Comparison of ENCODE assay signal across 8 cellular contexts in genomic region chr14:30558362-30558674, GRCh38. TPM values are rescaled to one million over a fixed set of nuclear protein-coding genes. Genes with fewer than 3 reads are reported as not detected.
A peak's percentile ranks its signal among the peaks of the same experiment; 100 is the strongest.
DNase-seq lines count a peak whose midpoint lies in the region; ATAC-seq and TF ChIP-seq lines count a peak whose summit lies in the region.

No MANE protein-coding gene starts in this region.

- ATAC-seq in WTC11 = no peak
- no peak for ATAC-seq in HG03039 (IDR thresholded peaks at IDR 0.05; ENCODE audit: unreplicated experiment)
- no peak for ATAC-seq in HG02642 (IDR thresholded peaks at IDR 0.05; ENCODE audit: poor library complexity, unreplicated experiment)
- ATAC-seq in GM18502 (IDR thresholded peaks at IDR 0.05; ENCODE audit: poor library complexity, unreplicated experiment) = no peak

- H3K9me3 ChIP-seq in skeletal muscle tissue (ENCODE audit: control insufficient read depth in 3 of 3, low read length in 3 of 3) = no peaks in the 10 kb centered on the region

- TF ChIP-seq CTCF in WTC11 (IDR thresholded peaks at IDR 0.05) (no peak), glutamatergic neuron (IDR thresholded peaks at IDR 0.05; ENCODE audit: partially characterized antibody, unreplicated experiment) (no peak)

- no peaks in the 10 kb centered on the region for H3K27me3 ChIP-seq in H7 (ENCODE audit: control insufficient read depth, insufficient read depth, low read length)
- no peaks in the 10 kb centered on the region for H3K27me3 ChIP-seq in skeletal muscle tissue (ENCODE audit: control insufficient read depth in 3 of 3, insufficient read depth in 3 of 3, low read length in 3 of 3)

- H3K9me3 Mint-ChIP-seq in WTC11 (no peaks in the 10 kb centered on the region), glutamatergic neuron (ENCODE audit: unreplicated experiment) (no peaks in the 10 kb centered on the region)

- H3K4me1 ChIP-seq in skeletal muscle tissue (ENCODE audit: control insufficient read depth in 3 of 3, insufficient read depth in 3 of 3, low read length in 3 of 3) = peaks cover 4 to 12% (median 7%) of the 10 kb centered on the region in 3 donors

- H3K4me3 ChIP-seq in H7 (ENCODE audit: insufficient read depth, low read depth, low read length) = peak overlapping the region; percentile 91
- peak overlapping the region; percentile 89 to 98 (median 96) for H3K4me3 ChIP-seq in skeletal muscle tissue (ENCODE audit: low read length in 3 of 3)

- peak overlapping the region; percentile 73 for H3K27ac ChIP-seq in skeletal muscle tissue (ENCODE audit: low read depth, low read length)

- peak overlapping the region; percentile 96 for H3K27ac Mint-ChIP-seq in WTC11
- H3K27ac Mint-ChIP-seq in glutamatergic neuron (ENCODE audit: unreplicated experiment) = peak overlapping the region; percentile 89

- H3K4me3 Mint-ChIP-seq in WTC11 (peak overlapping the region; percentile 99), glutamatergic neuron (ENCODE audit: unreplicated experiment) (peak overlapping the region; percentile 99)

- peak overlapping the region; percentile 85 to 93 (median 89) for H3K9ac ChIP-seq in skeletal muscle tissue (ENCODE audit: low read depth in 1 of 3, low read length in 3 of 3)

- H3K36me3 Mint-ChIP-seq in WTC11 (peaks cover 16% of the 10 kb centered on the region), glutamatergic neuron (ENCODE audit: unreplicated experiment) (no peaks in the 10 kb centered on the region)

- POLR2A ChIA-PET in WTC11 (lab: Charles Lee) = no interaction called here

- DNase-seq in H7 (no peak), WTC11 (ENCODE audit: low spot score) (no peak), glutamatergic neuron (no peak), NCI-H128 (lab: John Stamatoyannopoulos, UW; ENCODE audit: unreplicated experiment) (no peak)

- H3K4me1 Mint-ChIP-seq in WTC11 (peaks cover 32% of the 10 kb centered on the region), glutamatergic neuron (ENCODE audit: low read depth, unreplicated experiment) (peaks cover 12% of the 10 kb centered on the region)

- H3K27me3 Mint-ChIP-seq in WTC11 (ENCODE audit: low read depth) = peaks cover 3% of the 10 kb centered on the region; the same call in 1 of the 2 replicates
- peaks cover 2% of the 10 kb centered on the region for H3K27me3 Mint-ChIP-seq in glutamatergic neuron (ENCODE audit: unreplicated experiment)

- CTCF ChIA-PET in WTC11 (lab: Charles Lee) = interaction anchor here (0.7 kb wide), 1 partner anchor 76 kb away, joined by 4 read pairs; no protein-coding TSS in a partner anchor

- H3K36me3 ChIP-seq in H7 (replicated peaks; ENCODE audit: control insufficient read depth, insufficient read depth, low read length) (no peaks in the 10 kb centered on the region), skeletal muscle tissue (ENCODE audit: control insufficient read depth in 3 of 3, insufficient read depth in 3 of 3, low read length in 3 of 3) (no peaks in the 10 kb centered on the region)

TF ChIP-seq in WTC11, 78 proteins besides CTCF, POLR2A, EP300 and RAD21:
- TF ChIP-seq E2F4 (CRISPR knock-in tag; IDR thresholded peaks at IDR 0.05; ENCODE audit: borderline replicate concordance, low read depth) (no peak), IRF1 (CRISPR knock-in tag; IDR thresholded peaks at IDR 0.05) (no peak), OVOL2 (CRISPR knock-in tag; IDR thresholded peaks at IDR 0.05; ENCODE audit: borderline replicate concordance) (no peak), FOXJ3 (CRISPR knock-in tag; IDR thresholded peaks at IDR 0.05; ENCODE audit: borderline replicate concordance) (no peak), CBFB (CRISPR knock-in tag; IDR thresholded peaks at IDR 0.05; ENCODE audit: low read depth) (no peak), USF1 (CRISPR knock-in tag; IDR thresholded peaks at IDR 0.05) (no peak), NFATC4 (CRISPR knock-in tag; IDR thresholded peaks at IDR 0.05) (no peak), MYBL2 (CRISPR knock-in tag; IDR thresholded peaks at IDR 0.05) (no peak), MAX (CRISPR knock-in tag; IDR thresholded peaks at IDR 0.05) (no peak), ELF4 (CRISPR knock-in tag; IDR thresholded peaks at IDR 0.05; ENCODE audit: low read depth) (no peak), CDX4 (CRISPR knock-in tag; IDR thresholded peaks at IDR 0.05; ENCODE audit: borderline replicate concordance) (no peak), ATF1 (CRISPR knock-in tag; IDR thresholded peaks at IDR 0.05) (no peak), NR3C1 (CRISPR knock-in tag; conservative IDR thresholded peaks at IDR 0.05; ENCODE audit: low read depth) (no peak), GTF2I (CRISPR knock-in tag; conservative IDR thresholded peaks at IDR 0.05) (no peak), IRF2 (CRISPR knock-in tag; IDR thresholded peaks at IDR 0.05; ENCODE audit: borderline replicate concordance, low read depth) (no peak), ZNF671 (CRISPR knock-in tag; IDR thresholded peaks at IDR 0.05) (no peak)

RNA-seq across cellular contexts. Expression of gene G2E3, which starts 0.6 kb away (rescaled TPM):
- 41.1 and 50.3 TPM in 2 replicates for total RNA-seq in H7 (2014; rRNA removed; shearing (Covaris generic))
- total RNA-seq in WTC11 (2021) (63.1 to 66.2 TPM (median 64.3 TPM) in 3 replicates), glutamatergic neuron (ENCODE audit: unreplicated experiment) (31.4 TPM), skeletal muscle tissue (9.9 TPM)
